In the genomic region with DNA sequence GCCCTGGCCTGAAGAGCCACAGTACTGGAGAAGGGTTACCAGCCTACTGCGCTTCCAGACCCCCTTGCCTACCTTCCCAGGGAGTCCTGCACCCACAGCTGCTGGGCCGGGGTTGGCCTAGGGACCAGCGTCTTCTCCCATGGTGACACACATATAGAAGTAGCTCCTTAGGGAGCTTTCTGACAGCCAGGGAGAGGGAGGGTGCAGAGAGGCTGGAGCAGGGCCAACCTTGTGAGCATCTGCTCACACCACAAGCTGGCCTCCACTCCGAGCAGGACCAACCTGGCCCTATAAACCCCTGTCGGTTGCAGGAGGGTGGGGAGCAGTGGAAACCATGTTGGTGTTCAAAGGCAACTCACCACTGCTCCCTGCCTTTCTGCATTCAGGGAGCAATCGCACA, we compare ENCODE assay signal across 17 cellular contexts. TPM values are rescaled to one million over a fixed set of nuclear protein-coding genes. Genes with fewer than 3 reads are reported as not detected.
DNase-seq lines count a peak whose midpoint lies in the region; FAIRE-seq lines count a peak whose summit lies in the region.
"Had no signal": no experiment of that assay in that cellular context is flagged by ENCODE, and none has a peak within 500 bp of the region (broad histone marks: within the 10 kb centered on the region; RNA-seq: fewer than 3 reads in every experiment).

No MANE protein-coding gene starts in this region.

- no peak overlapping the region for H4K12ac ChIP-seq in trophoblast cell (ENCODE audit: low read depth, low read length)

- peak overlapping the region; percentile 26 for H3K4me3 ChIP-seq in trophoblast cell (ENCODE audit: low read depth, low read length)
- H3K4me3 ChIP-seq: GM23248, HAP-1 had no signal

- FAIRE-seq in RCC 7860 (lab: Jason Lieb, UNC): no peak
- FAIRE-seq: A204.1, GM12892, GM18507 had no signal

- H3K9ac ChIP-seq in trophoblast cell (ENCODE audit: low read length): no peak overlapping the region
- H3K9ac ChIP-seq: GM23248 had no signal

- H3K4ac ChIP-seq in trophoblast cell (ENCODE audit: low read depth, low read length): no peak overlapping the region

- no peaks in the 10 kb centered on the region for H3K79me1 ChIP-seq in trophoblast cell (ENCODE audit: low read length)

- H3K27me3 ChIP-seq in trophoblast cell (ENCODE audit: insufficient read depth, low read length): no peaks in the 10 kb centered on the region

- no peaks in the 10 kb centered on the region for H3K36me3 ChIP-seq in trophoblast cell (ENCODE audit: control insufficient read depth in 1 of 2, insufficient read depth in 2 of 2, low read length in 2 of 2)
- H3K36me3 ChIP-seq: HAP-1 had no signal

- no peak overlapping the region for H2BK12ac ChIP-seq in trophoblast cell (ENCODE audit: low read length)

- no CpG with 5 or more reads among the region's 6 CpGs for WGBS in trophoblast cell (ENCODE audit: extremely low coverage, insufficient coverage, insufficient read length)

- H3K4me2 ChIP-seq in trophoblast cell (ENCODE audit: low read length): no peak overlapping the region

- peak; percentile 6 for DNase-seq in activated CD4-positive, CD25-positive, alpha-beta regulatory T cell treated with anti-CD3 and anti-CD28 coated beads, Interleukin-2, amount 50 U/mL, for 72 hours
- no peak for DNase-seq in activated CD4-positive, CD25-positive, alpha-beta regulatory T cell (lab: John Stamatoyannopoulos, UW)
- DNase-seq in mesenteric fat pad (ENCODE audit: low spot score): peak; percentile 69
- DNase-seq in trophoblast cell: no peak
- DNase-seq in stimulated activated CD4-positive, alpha-beta T cell treated with anti-CD3 and anti-CD28 coated beads, Interleukin-4, amount 100 ng/mL, for 24 hours: no peak
- DNase-seq in amygdala (lab: John Stamatoyannopoulos, UW): no peak
- no peak for DNase-seq in RCC 7860 (ENCODE audit: low spot score)
- DNase-seq: ACHN; CD4-positive, alpha-beta memory T cell; DMS53; GDM1; GM23248 had no signal

- H2AK5ac ChIP-seq in trophoblast cell (ENCODE audit: low read length): no peak overlapping the region

- H2BK120ac ChIP-seq in trophoblast cell (ENCODE audit: insufficient read depth, low read length, poor library complexity): no peak overlapping the region

- no peak overlapping the region for H3K18ac ChIP-seq in trophoblast cell (ENCODE audit: low read length)

- no peak overlapping the region for H3K27ac ChIP-seq in trophoblast cell (ENCODE audit: low read depth, low read length)
- H3K27ac ChIP-seq: C4-2B, GM23248 had no signal

- H3K23ac ChIP-seq in trophoblast cell (ENCODE audit: low read length): no peak overlapping the region

- H3K4me1 ChIP-seq in trophoblast cell (ENCODE audit: control insufficient read depth in 1 of 2, insufficient read depth in 2 of 2, low read length in 2 of 2): no peaks in the 10 kb centered on the region
- H3K4me1 ChIP-seq: HAP-1 had no signal

- H4K91ac ChIP-seq in trophoblast cell (ENCODE audit: low read depth, low read length): no peak overlapping the region

- no peak overlapping the region for H4K8ac ChIP-seq in trophoblast cell (ENCODE audit: low read depth, low read length)

- H3K14ac ChIP-seq in trophoblast cell (ENCODE audit: low read length): no peak overlapping the region

- no peaks in the 10 kb centered on the region for H3K79me2 ChIP-seq in trophoblast cell (ENCODE audit: control insufficient read depth, insufficient read depth, low read length, poor library complexity)

- H2BK5ac ChIP-seq in trophoblast cell (ENCODE audit: low read depth, low read length, poor library complexity): no peak overlapping the region

- H3K9me3 ChIP-seq in trophoblast cell (ENCODE audit: insufficient read depth, low read depth, low read length): peaks cover 6% of the 10 kb centered on the region
- H3K9me3 ChIP-seq: HAP-1 had no signal

- no peak overlapping the region for H2AFZ ChIP-seq in trophoblast cell (ENCODE audit: insufficient read depth, low read length, poor library complexity)
- H2AFZ ChIP-seq: GM23248 had no signal

RNA-seq across cellular contexts. Expression of a gene that starts 35.2 kb away (rescaled TPM):
- 58.9 TPM for total RNA-seq in mesenteric fat pad
- 38.7 and 40.6 TPM in 2 replicates for polyA plus RNA-seq in trophoblast cell (2013)

RNA-seq across cellular contexts. Expression of a gene that starts 54.9 kb away (rescaled TPM):
- 64.8 TPM for total RNA-seq in mesenteric fat pad
- 2.1 and 2.2 TPM in 2 replicates for polyA plus RNA-seq in trophoblast cell (2013)

Comparison
In these comparisons a context has a peak if more than half of its experiments do, and no peak if none do; other contexts are left out.
1. DNase-seq: peak in activated CD4-positive, CD25-positive, alpha-beta regulatory T cell treated with anti-CD3 and anti-CD28 coated beads, Interleukin-2, amount 50 U/mL, for 72 hours (single experiment) and mesenteric fat pad (single experiment); none in activated CD4-positive, CD25-positive, alpha-beta regulatory T cell (0 of 4), trophoblast cell (0 of 2), stimulated activated CD4-positive, alpha-beta T cell treated with anti-CD3 and anti-CD28 coated beads, Interleukin-4, amount 100 ng/mL, for 24 hours (single experiment), amygdala (0 of 56) and RCC 7860 (single experiment).